Comparison of ENCODE assay signal across 8 cellular contexts in genomic region chr1:109509176-109510134, GRCh38. TPM values are rescaled to one million over a fixed set of nuclear protein-coding genes. Genes with fewer than 3 reads are reported as not detected.
DNase-seq lines count a peak whose midpoint lies in the region; ATAC-seq and TF ChIP-seq lines count a peak whose summit lies in the region.

AMIGO1 (minus strand) TSS chr1:109509727; CDS start chr1:109508912, 815 bp downstream.

- H3K9me3 Mint-ChIP-seq in CD14-positive monocyte (no peaks in the 10 kb centered on the region), mesothelial cell of epicardium (no peaks in the 10 kb centered on the region)
- no peaks in the 10 kb centered on the region for H3K9me3 Mint-ChIP-seq in activated CD4-positive, alpha-beta memory T cell treated with anti-CD3 and anti-CD28 coated beads, Interleukin-2, amount 10 ng/mL, durations not matched to agents 7 days and 5 days
- no peaks in the 10 kb centered on the region for H3K9me3 Mint-ChIP-seq in stimulated activated naive B cell treated with anti-CD40 and anti-IgM and Interleukin-4, amounts not matched to agents 10 μg/mL and 1 μg/mL and 100 μg/mL, for 72 hours

- TF ChIP-seq CTCF in CD14-positive monocyte (IDR thresholded peaks at IDR 0.05) (no peak), mesothelial cell of epicardium (IDR thresholded peaks at IDR 0.05; ENCODE audit: unreplicated experiment) (no peak)

- H3K4me1 Mint-ChIP-seq in CD14-positive monocyte (peaks cover 20% of the 10 kb centered on the region), mesothelial cell of epicardium (peaks cover 15% of the 10 kb centered on the region)
- H3K4me1 Mint-ChIP-seq in activated CD4-positive, alpha-beta memory T cell treated with anti-CD3 and anti-CD28 coated beads, Interleukin-2, amount 10 ng/mL, durations not matched to agents 7 days and 5 days, result peaks cover 34% of the 10 kb centered on the region
- peaks cover 19 to 20% of the 10 kb centered on the region in 2 donors for H3K4me1 Mint-ChIP-seq in stimulated activated naive B cell treated with anti-CD40 and anti-IgM and Interleukin-4, amounts not matched to agents 10 μg/mL and 1 μg/mL and 100 μg/mL, for 72 hours

- peaks cover 36% of the 10 kb centered on the region for H3K4me1 ChIP-seq in effector memory CD4-positive, alpha-beta T cell (ENCODE audit: control insufficient read depth, insufficient read depth, low read length, poor library complexity, severe bottlenecking)

- DNase-seq in CD14-positive monocyte (ENCODE audit: low spot score) (no peak), NCI-H2196 (lab: John Stamatoyannopoulos, UW; ENCODE audit: unreplicated experiment) (peak; percentile 78), mesothelial cell of epicardium (ENCODE audit: low spot score in 2 of 2, unreplicated experiment in 2 of 2) (peak; percentile 61 to 77)
- DNase-seq in activated CD4-positive, alpha-beta memory T cell treated with anti-CD3 and anti-CD28 coated beads, Interleukin-2, amount 10 ng/mL, durations not matched to agents 7 days and 5 days, result peak; percentile 51
- DNase-seq in effector memory CD4-positive, alpha-beta T cell, result peak; percentile 22 to 45 (median 43)
- no peak for DNase-seq in stimulated activated naive B cell treated with anti-CD40 and anti-IgM and Interleukin-4, amounts not matched to agents 10 μg/mL and 1 μg/mL and 100 μg/mL, for 72 hours

- peaks cover 15 to 31% (median 24%) of the 10 kb centered on the region in 3 donors for H3K27me3 Mint-ChIP-seq in CD14-positive monocyte (ENCODE audit: low read depth in 3 of 3)
- peaks cover 31% of the 10 kb centered on the region for H3K27me3 Mint-ChIP-seq in activated CD4-positive, alpha-beta memory T cell treated with anti-CD3 and anti-CD28 coated beads, Interleukin-2, amount 10 ng/mL, durations not matched to agents 7 days and 5 days
- peaks cover 33% of the 10 kb centered on the region for H3K27me3 Mint-ChIP-seq in mesothelial cell of epicardium (ENCODE audit: low read depth)
- peaks cover 21 to 41% of the 10 kb centered on the region in 2 donors for H3K27me3 Mint-ChIP-seq in stimulated activated naive B cell treated with anti-CD40 and anti-IgM and Interleukin-4, amounts not matched to agents 10 μg/mL and 1 μg/mL and 100 μg/mL, for 72 hours

- peak within 1 kb of the TSS; percentile 58 for H3K27ac ChIP-seq in effector memory CD4-positive, alpha-beta T cell (ENCODE audit: insufficient read depth, low read length, poor library complexity, severe bottlenecking)

- CTCF ChIA-PET in activated CD4-positive, alpha-beta memory T cell treated with anti-CD3 and anti-CD28 coated beads, Interleukin-2, amount 10 ng/mL, durations not matched to agents 7 days and 5 days (lab: Charles Lee), result interaction anchor here (0.6 to 10.9 kb wide), 6 partner anchors 10 to 23 kb away, joined by 3 to 139 read pairs (median 7); partner anchors contain the start of gene CYB561D1

- ATAC-seq in GM21381 (IDR thresholded peaks at IDR 0.05; ENCODE audit: unreplicated experiment) (peak; percentile 55), GM19328 (IDR thresholded peaks at IDR 0.05; ENCODE audit: unreplicated experiment) (no peak)
- ATAC-seq in stimulated activated naive B cell treated with anti-CD40 and anti-IgM and Interleukin-4, amounts not matched to agents 10 μg/mL and 1 μg/mL and 100 μg/mL, for 72 hours (replicated peaks), result peak; percentile 70 to 74

- H3K4me3 ChIP-seq in effector memory CD4-positive, alpha-beta T cell (ENCODE audit: insufficient read depth, low read depth, low read length, poor library complexity, severe bottlenecking), result peak within 1 kb of the TSS; percentile 71

- H3K36me3 ChIP-seq in effector memory CD4-positive, alpha-beta T cell (ENCODE audit: control insufficient read depth, insufficient read depth, low read length), result no peaks in the 10 kb centered on the region

- H3K9me3 ChIP-seq in effector memory CD4-positive, alpha-beta T cell (ENCODE audit: control insufficient read depth, low read length), result no peaks in the 10 kb centered on the region

- peak within 1 kb of the TSS; percentile 85 to 95 for H3K4me3 Mint-ChIP-seq in CD14-positive monocyte
- H3K4me3 Mint-ChIP-seq in activated CD4-positive, alpha-beta memory T cell treated with anti-CD3 and anti-CD28 coated beads, Interleukin-2, amount 10 ng/mL, durations not matched to agents 7 days and 5 days, result peak within 1 kb of the TSS; percentile 77
- peak within 1 kb of the TSS; percentile 77 for H3K4me3 Mint-ChIP-seq in mesothelial cell of epicardium
- peak within 1 kb of the TSS; percentile 88 to 89 for H3K4me3 Mint-ChIP-seq in stimulated activated naive B cell treated with anti-CD40 and anti-IgM and Interleukin-4, amounts not matched to agents 10 μg/mL and 1 μg/mL and 100 μg/mL, for 72 hours

- H3K27me3 ChIP-seq in effector memory CD4-positive, alpha-beta T cell (replicated peaks; ENCODE audit: control insufficient read depth, insufficient read depth, low read length, poor library complexity, severe bottlenecking), result no peaks in the 10 kb centered on the region

- intact Hi-C loops in CD14-positive monocyte (cut with micrococcal nuclease), result no loop called here

- POLR2A ChIA-PET in activated CD4-positive, alpha-beta memory T cell treated with anti-CD3 and anti-CD28 coated beads, Interleukin-2, amount 10 ng/mL, durations not matched to agents 7 days and 5 days (lab: Charles Lee), result interaction anchor here (0.8 to 2.8 kb wide), 8 partner anchors 8 to 84 kb away, joined by 3 to 12 read pairs (median 5); partner anchors contain the start of genes ATXN7L2 and GNAI3

- H3K36me3 Mint-ChIP-seq in CD14-positive monocyte, result peaks cover 0 to 3% of the 10 kb centered on the region in 2 donors
- H3K36me3 Mint-ChIP-seq in activated CD4-positive, alpha-beta memory T cell treated with anti-CD3 and anti-CD28 coated beads, Interleukin-2, amount 10 ng/mL, durations not matched to agents 7 days and 5 days (ENCODE audit: low read depth), result no peaks in the 10 kb centered on the region
- H3K36me3 Mint-ChIP-seq in mesothelial cell of epicardium, result no peaks in the 10 kb centered on the region
- H3K36me3 Mint-ChIP-seq in stimulated activated naive B cell treated with anti-CD40 and anti-IgM and Interleukin-4, amounts not matched to agents 10 μg/mL and 1 μg/mL and 100 μg/mL, for 72 hours, result no peaks in the 10 kb centered on the region

- H3K27ac Mint-ChIP-seq in CD14-positive monocyte (peak within 1 kb of the TSS in 3 of 7 donors; percentile 15 to 41 (median 26)), mesothelial cell of epicardium (peak within 1 kb of the TSS; percentile 64)
- H3K27ac Mint-ChIP-seq in activated CD4-positive, alpha-beta memory T cell treated with anti-CD3 and anti-CD28 coated beads, Interleukin-2, amount 10 ng/mL, durations not matched to agents 7 days and 5 days, result peak within 1 kb of the TSS; percentile 26
- peak within 1 kb of the TSS; percentile 59 for H3K27ac Mint-ChIP-seq in stimulated activated naive B cell treated with anti-CD40 and anti-IgM and Interleukin-4, amounts not matched to agents 10 μg/mL and 1 μg/mL and 100 μg/mL, for 72 hours

RNA-seq across cellular contexts. Expression of gene AMIGO1, which starts in this region (rescaled TPM):
- under 1 TPM; 0.07 to 0.26 TPM for polyA plus RNA-seq in CD14-positive monocyte
- total RNA-seq in activated CD4-positive, alpha-beta memory T cell treated with anti-CD3 and anti-CD28 coated beads, Interleukin-2, amount 10 ng/mL, durations not matched to agents 7 days and 5 days, result 1 to 10 TPM; 1.2 to 1.3 TPM
- 5.0 to 5.4 TPM (median 5.1 TPM) in 3 replicates for total RNA-seq in mesothelial cell of epicardium

Comparison
In these comparisons a context has a peak if more than half of its experiments do, and no peak if none do; other contexts are left out.
1. DNase-seq: peak in NCI-H2196 (single experiment), activated CD4-positive, alpha-beta memory T cell treated with anti-CD3 and anti-CD28 coated beads, Interleukin-2, amount 10 ng/mL, durations not matched to agents 7 days and 5 days (single experiment), effector memory CD4-positive, alpha-beta T cell (3 of 3) and mesothelial cell of epicardium (2 of 2); none in CD14-positive monocyte (single experiment) and stimulated activated naive B cell treated with anti-CD40 and anti-IgM and Interleukin-4, amounts not matched to agents 10 μg/mL and 1 μg/mL and 100 μg/mL, for 72 hours (single experiment).
2. Peak in every context shown above with its lines, with median percentiles within 50 percentile points of each other: H3K4me3 Mint-ChIP-seq.